ENCODE assay signal across 1 cellular context in the genomic region with DNA sequence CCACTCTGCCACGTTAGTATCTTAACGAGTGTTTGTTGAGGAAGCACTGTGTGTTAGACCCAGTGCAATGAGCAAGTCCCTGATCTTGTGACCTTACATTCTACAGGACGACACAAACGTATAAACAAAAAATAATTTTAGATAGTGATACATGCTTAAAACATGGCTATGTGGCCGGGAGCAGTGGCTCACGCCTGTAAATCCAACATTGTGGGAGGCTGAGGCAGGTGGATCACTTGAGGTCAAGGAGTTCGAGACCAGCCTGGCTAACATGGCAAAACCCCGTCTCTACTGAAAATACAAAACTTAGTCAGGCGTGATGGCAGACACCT.
TF ChIP-seq lines count a peak whose summit lies in the region.

No MANE protein-coding gene starts in this region.

TF ChIP-seq in HEK293, 187 proteins besides CTCF, POLR2A, EP300 and RAD21 (continued from another document):
- no peak for TF ChIP-seq TSHZ1 (tag by site-specific recombination; IDR thresholded peaks at IDR 0.05; ENCODE audit: borderline replicate concordance)
- no peak for TF ChIP-seq ZNF670 (tag by site-specific recombination; IDR thresholded peaks at IDR 0.05; ENCODE audit: low read depth)
- TF ChIP-seq, protein P1, sequence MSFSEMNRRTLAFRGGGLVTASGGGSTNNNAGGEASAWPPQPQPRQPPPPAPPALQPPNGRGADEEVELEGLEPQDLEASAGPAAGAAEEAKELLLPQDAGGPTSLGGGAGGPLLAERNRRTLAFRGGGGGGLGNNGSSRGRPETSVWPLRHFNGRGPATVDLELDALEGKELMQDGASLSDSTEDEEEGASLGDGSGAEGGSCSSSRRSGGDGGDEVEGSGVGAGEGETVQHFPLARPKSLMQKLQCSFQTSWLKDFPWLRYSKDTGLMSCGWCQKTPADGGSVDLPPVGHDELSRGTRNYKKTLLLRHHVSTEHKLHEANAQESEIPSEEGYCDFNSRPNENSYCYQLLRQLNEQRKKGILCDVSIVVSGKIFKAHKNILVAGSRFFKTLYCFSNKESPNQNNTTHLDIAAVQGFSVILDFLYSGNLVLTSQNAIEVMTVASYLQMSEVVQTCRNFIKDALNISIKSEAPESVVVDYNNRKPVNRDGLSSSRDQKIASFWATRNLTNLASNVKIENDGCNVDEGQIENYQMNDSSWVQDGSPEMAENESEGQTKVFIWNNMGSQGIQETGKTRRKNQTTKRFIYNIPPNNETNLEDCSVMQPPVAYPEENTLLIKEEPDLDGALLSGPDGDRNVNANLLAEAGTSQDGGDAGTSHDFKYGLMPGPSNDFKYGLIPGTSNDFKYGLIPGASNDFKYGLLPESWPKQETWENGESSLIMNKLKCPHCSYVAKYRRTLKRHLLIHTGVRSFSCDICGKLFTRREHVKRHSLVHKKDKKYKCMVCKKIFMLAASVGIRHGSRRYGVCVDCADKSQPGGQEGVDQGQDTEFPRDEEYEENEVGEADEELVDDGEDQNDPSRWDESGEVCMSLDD (tag by site-specific recombination; IDR thresholded peaks at IDR 0.05), result no peak
- TF ChIP-seq ZEB2 (tag by site-specific recombination; IDR thresholded peaks at IDR 0.05), result no peak
- TF ChIP-seq ZNF335 (tag by site-specific recombination; conservative IDR thresholded peaks at IDR 0.05), result peak; percentile 84
- TF ChIP-seq ZNF513 (tag by site-specific recombination; IDR thresholded peaks at IDR 0.05), result 0 out of 2 replicates have a peak, but pooled peaks have one; percentile 1
- TF ChIP-seq ZSCAN23 (tag by site-specific recombination; IDR thresholded peaks at IDR 0.05), result no peak
- no peak for TF ChIP-seq ZBTB1 (tag by site-specific recombination; IDR thresholded peaks at IDR 0.05)
- TF ChIP-seq PRDM1 (tag by site-specific recombination; IDR thresholded peaks at IDR 0.05), result no peak
- TF ChIP-seq, protein P2, sequence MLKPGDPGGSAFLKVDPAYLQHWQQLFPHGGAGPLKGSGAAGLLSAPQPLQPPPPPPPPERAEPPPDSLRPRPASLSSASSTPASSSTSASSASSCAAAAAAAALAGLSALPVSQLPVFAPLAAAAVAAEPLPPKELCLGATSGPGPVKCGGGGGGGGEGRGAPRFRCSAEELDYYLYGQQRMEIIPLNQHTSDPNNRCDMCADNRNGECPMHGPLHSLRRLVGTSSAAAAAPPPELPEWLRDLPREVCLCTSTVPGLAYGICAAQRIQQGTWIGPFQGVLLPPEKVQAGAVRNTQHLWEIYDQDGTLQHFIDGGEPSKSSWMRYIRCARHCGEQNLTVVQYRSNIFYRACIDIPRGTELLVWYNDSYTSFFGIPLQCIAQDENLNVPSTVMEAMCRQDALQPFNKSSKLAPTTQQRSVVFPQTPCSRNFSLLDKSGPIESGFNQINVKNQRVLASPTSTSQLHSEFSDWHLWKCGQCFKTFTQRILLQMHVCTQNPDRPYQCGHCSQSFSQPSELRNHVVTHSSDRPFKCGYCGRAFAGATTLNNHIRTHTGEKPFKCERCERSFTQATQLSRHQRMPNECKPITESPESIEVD (tag by site-specific recombination; IDR thresholded peaks at IDR 0.05), result no peak
- TF ChIP-seq ZNF518A (tag by site-specific recombination; conservative IDR thresholded peaks at IDR 0.05; ENCODE audit: low read depth), result no peak
- no peak for TF ChIP-seq ZBTB48 (tag by site-specific recombination; IDR thresholded peaks at IDR 0.05)
- no peak for TF ChIP-seq KLF7 (tag by site-specific recombination; IDR thresholded peaks at IDR 0.05; ENCODE audit: borderline replicate concordance)
- no peak for TF ChIP-seq ZNF776 (tag by site-specific recombination; IDR thresholded peaks at IDR 0.05; ENCODE audit: borderline replicate concordance)
